8 cellular contexts compared by ENCODE assay signal in the genomic region with DNA sequence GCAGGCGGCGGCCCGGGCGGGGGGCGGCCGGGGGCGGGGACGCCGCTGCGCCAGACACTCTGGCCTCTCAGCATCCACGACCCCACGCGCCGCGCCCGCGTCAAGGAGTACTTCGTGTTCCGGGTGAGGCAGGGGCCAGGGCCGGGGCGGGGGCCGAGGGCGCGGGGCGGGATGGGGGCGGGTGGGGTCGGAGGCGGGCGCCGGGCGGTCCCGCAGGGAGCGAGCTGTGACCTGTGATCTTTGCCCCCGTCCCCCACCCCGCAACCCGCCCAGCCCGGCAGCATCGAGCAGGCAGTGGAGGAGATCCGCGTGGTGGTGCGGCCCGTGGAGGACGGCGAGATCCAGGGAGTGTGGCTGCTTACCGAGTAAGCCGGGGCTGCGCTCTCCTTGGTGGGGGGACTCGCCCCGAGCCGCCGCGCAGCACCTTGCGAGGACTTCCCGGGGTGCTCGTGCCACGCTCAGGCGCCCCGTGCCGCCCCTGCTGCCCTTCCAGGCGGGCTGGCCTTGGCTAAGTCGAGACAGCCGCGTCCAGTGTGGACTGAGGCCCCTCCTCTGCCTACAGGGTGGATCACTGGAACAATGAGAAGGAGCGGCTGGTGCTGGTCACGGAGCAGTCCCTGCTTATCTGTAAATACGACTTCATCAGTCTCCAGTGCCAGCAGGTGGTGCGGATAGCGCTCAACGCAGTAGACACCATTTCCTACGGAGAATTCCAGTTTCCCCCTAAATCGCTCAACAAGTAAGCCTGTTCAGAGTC. TPM values are rescaled to one million over a fixed set of nuclear protein-coding genes. Genes with fewer than 3 reads are reported as not detected.
DNase-seq lines count a peak whose midpoint lies in the region; ATAC-seq and TF ChIP-seq lines count a peak whose summit lies in the region.

No MANE protein-coding gene starts in this region.

- POLR2A ChIA-PET in PC-9 (lab: Charles Lee; ENCODE audit: unreplicated experiment) = interaction anchor here (0.7 kb wide), 1 partner anchor 95 kb away, joined by 4 read pairs; no protein-coding TSS in a partner anchor

- H3K4me1 ChIP-seq in PC-9 (replicated peaks; ENCODE audit: insufficient read depth) (peaks cover 20% of the 10 kb centered on the region), body of pancreas (peaks cover 31% of the 10 kb centered on the region)

- peaks cover 3% of the 10 kb centered on the region; the same call in 1 of the 2 replicates for H4K20me1 ChIP-seq in PC-9 (ENCODE audit: insufficient read depth)

- peaks cover 15% of the 10 kb centered on the region for H3F3A ChIP-seq in PC-9 (ENCODE audit: insufficient read depth, low read depth)

- DNase-seq in NCI-H345 (lab: John Stamatoyannopoulos, UW) = peak; percentile 30
- DNase-seq in NCI-H345 treated with DMSO at 0.1 percent for 48 hours (lab: John Stamatoyannopoulos, UW; ENCODE audit: unreplicated experiment) = no peak
- peak; percentile 41 to 45 for DNase-seq in PC-9
- peak; percentile 41 to 62 (median 58) for DNase-seq in body of pancreas
- peak; percentile 78 for DNase-seq in islet precursor cell
- DNase-seq in stimulated activated CD8-positive, alpha-beta memory T cell treated with anti-CD3 and anti-CD28 coated beads, Interleukin-4, amount 100 ng/mL, for 48 hours = peak; percentile 44
- no peak for DNase-seq in NCI-H2107 (lab: John Stamatoyannopoulos, UW)

- CTCF ChIA-PET in PC-9 (lab: Charles Lee) = no interaction called here

- no TSS peak for BruUV-seq in PC-9 (replicated peaks; lab: Mats Ljungman, UMichigan)

- TF ChIP-seq POLR2A in body of pancreas (IDR thresholded peaks at IDR 0.05) = peak in 2 of 3 donors; percentile 34 to 43

- H3K9me3 ChIP-seq in PC-9 (ENCODE audit: insufficient read depth, low read depth) (no peaks in the 10 kb centered on the region), body of pancreas (no peaks in the 10 kb centered on the region)

- H3K27ac ChIP-seq in PC-9 (no peak overlapping the region), body of pancreas (peak overlapping the region; percentile 48 to 77 (median 69))

- 1 to 13% methylated on average over 3 to 47 of the region's 71 CpGs for WGBS in body of pancreas, 2 donors

- H3K4me3 ChIP-seq in PC-9 (peak overlapping the region; percentile 99), body of pancreas (peak overlapping the region; percentile 64 to 77)

- intact Hi-C loops in PC-9 (cut with micrococcal nuclease; ENCODE audit: unreplicated experiment) (loop anchor here (2.0 to 5.0 kb wide), 2 partner anchors 77 to 99 kb away; no protein-coding TSS in a partner anchor), body of pancreas (cut with DNase I) (no loop called here)

- peak overlapping the region; percentile 78 for H3K4me2 ChIP-seq in PC-9

- no peaks in the 10 kb centered on the region for H3K27me3 ChIP-seq in PC-9 (ENCODE audit: insufficient read depth, low read depth)
- H3K27me3 ChIP-seq in body of pancreas = no peaks in the 10 kb centered on the region

- H3K36me3 ChIP-seq in PC-9 (ENCODE audit: low read depth) (no peaks in the 10 kb centered on the region), body of pancreas (replicated peaks in 1 of 2; ENCODE audit: insufficient read depth in 1 of 2, low read depth in 2 of 2) (peaks cover 0 to 11% of the 10 kb centered on the region in 2 donors)

- TF ChIP-seq CTCF in PC-9 (conservative IDR thresholded peaks at IDR 0.05) (no peak), body of pancreas (IDR thresholded peaks at IDR 0.05) (no peak)

- peaks cover 14% of the 10 kb centered on the region for H3K79me2 ChIP-seq in PC-9 (ENCODE audit: low read depth)

- ATAC-seq in HG02870 (IDR thresholded peaks at IDR 0.05; ENCODE audit: unreplicated experiment) (peak; percentile 5), body of pancreas (peak; percentile 17)

- peak overlapping the region; percentile 78 for H2AFZ ChIP-seq in PC-9

- no peaks in the 10 kb centered on the region for H3K9me2 ChIP-seq in PC-9 (ENCODE audit: insufficient read depth)

RNA-seq across cellular contexts. Expression of gene TPRG1L, which starts 0.5 kb away (rescaled TPM):
- total RNA-seq in PC-9 (2021) (41.4 and 44.9 TPM in 2 replicates), body of pancreas (10 to 100 TPM in 1 of 2 donors, 1 to 10 TPM in 1; 8.6 to 24.4 TPM)

RNA-seq across cellular contexts. Expression of gene MEGF6, which starts 14.0 kb away (rescaled TPM):
- 65.3 and 77.6 TPM in 2 replicates for total RNA-seq in PC-9 (2021)
- 10 to 100 TPM; 22.4 to 24.9 TPM for total RNA-seq in body of pancreas

RNA-seq across cellular contexts. Expression of gene WRAP73, which starts 24.6 kb away (rescaled TPM):
- total RNA-seq in PC-9 (2021) (23.8 and 25.5 TPM in 2 replicates), body of pancreas (10 to 100 TPM in 1 of 2 donors, 1 to 10 TPM in 1; 7.8 to 35.6 TPM)

RNA-seq across cellular contexts. Expression of gene TP73, which starts 27.0 kb away (rescaled TPM):
- total RNA-seq in PC-9 (2021) (6.2 and 6.9 TPM in 2 replicates), body of pancreas (10 to 100 TPM in 1 of 2 donors, under 1 TPM in 1; 0.26 to 13.5 TPM)

Comparison
In these comparisons a context has a peak if more than half of its experiments do, and no peak if none do; other contexts are left out.
1. DNase-seq: peak in NCI-H345 (single experiment), PC-9 (2 of 2), body of pancreas (4 of 4), islet precursor cell (single experiment) and stimulated activated CD8-positive, alpha-beta memory T cell treated with anti-CD3 and anti-CD28 coated beads, Interleukin-4, amount 100 ng/mL, for 48 hours (single experiment); none in NCI-H345 treated with DMSO at 0.1 percent for 48 hours (single experiment) and NCI-H2107 (single experiment).